In genomic region chr1:113669988-113670387, GRCh38 we compare ENCODE assay signal across 15 cellular contexts.
A peak's percentile ranks its signal among the peaks of the same experiment; 100 is the strongest.
DNase-seq lines count a peak whose midpoint lies in the region; ATAC-seq and TF ChIP-seq lines count a peak whose summit lies in the region.
"Had no signal": no experiment of that assay in that cellular context is flagged by ENCODE, and none has a peak within 500 bp of the region (broad histone marks: within the 10 kb centered on the region; RNA-seq: fewer than 3 reads in every experiment).

No MANE protein-coding gene starts in this region.

- intact Hi-C loops in activated CD8-positive, alpha-beta T cell treated with anti-CD3 and anti-CD28 coated beads for 36 hours (cut with micrococcal nuclease) = no loop called here
- intact Hi-C loops in head of caudate nucleus (cut with DNase I) = no loop called here

- H3K27me3 Mint-ChIP-seq in activated T-cell treated with anti-CD3 and anti-CD28 coated beads, Interleukin-2, amount 50 U/mL, for 72 hours (ENCODE audit: low read depth) = no peaks in the 10 kb centered on the region
- no peaks in the 10 kb centered on the region for H3K27me3 Mint-ChIP-seq in endodermal cell (ENCODE audit: insufficient read depth)
- peaks cover 1% of the 10 kb centered on the region for H3K27me3 Mint-ChIP-seq in activated CD8-positive, alpha-beta T cell treated with anti-CD3 and anti-CD28 coated beads for 36 hours

- H3K4me3 ChIP-seq in Loucy (ENCODE audit: low read length, poor library complexity, severe bottlenecking) (no peak overlapping the region), endodermal cell (ENCODE audit: low read length) (no peak overlapping the region), mesendoderm (ENCODE audit: low read length) (no peak overlapping the region)
- H3K4me3 ChIP-seq: BLaER1 treated with 17β-estradiol and CSF1 and Interleukin-3, amounts not matched to agents 10 nM and 100 nM had no signal

- no peak overlapping the region for H4K8ac ChIP-seq in mesendoderm (ENCODE audit: low read depth, low read length)

- H3K9ac ChIP-seq in Loucy (ENCODE audit: low read depth, low read length, poor library complexity, severe bottlenecking) (no peak overlapping the region), endodermal cell (ENCODE audit: extremely low read depth, low read length, poor library complexity, severe bottlenecking) (no peak overlapping the region), mesendoderm (ENCODE audit: low read length) (no peak overlapping the region)
- H3K9ac ChIP-seq: BLaER1 treated with 17β-estradiol and CSF1 and Interleukin-3, amounts not matched to agents 10 nM and 100 nM had no signal

- H3K4me1 ChIP-seq in Loucy (ENCODE audit: insufficient read depth, low read length, poor library complexity, severe bottlenecking) (no peaks in the 10 kb centered on the region), endodermal cell (ENCODE audit: control insufficient read depth, insufficient read depth, low read length) (no peaks in the 10 kb centered on the region), mesendoderm (ENCODE audit: control insufficient read depth, low read depth, low read length) (no peaks in the 10 kb centered on the region)

- H3K27me3 ChIP-seq in Loucy (ENCODE audit: insufficient read depth, low read length, poor library complexity, severe bottlenecking) = no peaks in the 10 kb centered on the region
- no peaks in the 10 kb centered on the region for H3K27me3 ChIP-seq in endodermal cell (ENCODE audit: control insufficient read depth, insufficient read depth, low read length, poor library complexity, severe bottlenecking)
- H3K27me3 ChIP-seq in mesendoderm (ENCODE audit: insufficient read depth, low read length, poor library complexity) = no peaks in the 10 kb centered on the region
- H3K27me3 ChIP-seq: BLaER1 treated with 17β-estradiol and CSF1 and Interleukin-3, amounts not matched to agents 10 nM and 100 nM had no signal

- CTCF ChIA-PET in HEK293T (lab: Yijun Ruan, JAX) = no interaction called here
- CTCF ChIA-PET in activated CD8-positive, alpha-beta T cell treated with anti-CD3 and anti-CD28 coated beads for 36 hours (lab: Charles Lee) = no interaction called here

- no peaks in the 10 kb centered on the region for H3K36me3 Mint-ChIP-seq in activated T-cell treated with anti-CD3 and anti-CD28 coated beads, Interleukin-2, amount 50 U/mL, for 72 hours (ENCODE audit: insufficient read depth in 2 of 2)
- peaks cover 29% of the 10 kb centered on the region for H3K36me3 Mint-ChIP-seq in endodermal cell (ENCODE audit: low read depth)
- no peaks in the 10 kb centered on the region for H3K36me3 Mint-ChIP-seq in activated CD8-positive, alpha-beta T cell treated with anti-CD3 and anti-CD28 coated beads for 36 hours (ENCODE audit: low read depth)
- H3K36me3 Mint-ChIP-seq: CD4-positive, CD25-positive, alpha-beta regulatory T cell had no signal

- WGBS in endodermal cell (ENCODE audit: insufficient coverage in 1 of 2, insufficient read length in 1 of 2), 2 experiments = 17 to 29% methylated on average over 1 of the region's 1 CpG
- no CpG with 5 or more reads among the region's 1 CpG for WGBS in mesendoderm (ENCODE audit: extremely low coverage, insufficient coverage, low lambda C conversion rate)

- H3K4ac ChIP-seq in mesendoderm (ENCODE audit: low read depth, low read length) = no peak overlapping the region

- H3F3A ChIP-seq in Loucy (ENCODE audit: low read depth) = no peaks in the 10 kb centered on the region

- TF ChIP-seq CTCF in Loucy (conservative IDR thresholded peaks at IDR 0.05; ENCODE audit: low read length) (peak; percentile 16; the same call in 1 of the 2 replicates), endodermal cell (conservative IDR thresholded peaks at IDR 0.05) (peak; percentile 48)
- no peak for TF ChIP-seq CTCF in activated CD8-positive, alpha-beta T cell treated with anti-CD3 and anti-CD28 coated beads for 36 hours (IDR thresholded peaks at IDR 0.05)

- DNase-seq in activated T-cell treated with anti-CD3 and anti-CD28 coated beads, Interleukin-2, amount 50 U/mL, for 72 hours = no peak
- DNase-seq in activated T-cell treated with anti-CD3 and anti-CD28 coated beads, Interleukin-2, amount 50 U/mL, for 1 hour = no peak
- peak; percentile 46 for DNase-seq in endodermal cell
- peak; percentile 27 for DNase-seq in mesendoderm
- no peak for DNase-seq in HEK293T (ENCODE audit: extremely low spot score)
- no peak for DNase-seq in activated CD8-positive, alpha-beta T cell treated with anti-CD3 and anti-CD28 coated beads for 36 hours
- DNase-seq in head of caudate nucleus = no peak
- DNase-seq: 8988T; AML-193; CD4-positive, CD25-positive, alpha-beta regulatory T cell; DMS79; EL; IMR-90 had no signal

- H2BK120ac ChIP-seq in mesendoderm (ENCODE audit: low read depth, low read length) = no peak overlapping the region

- no peaks in the 10 kb centered on the region for H3K79me1 ChIP-seq in mesendoderm (ENCODE audit: low read length)

- H2BK15ac ChIP-seq in mesendoderm (replicated peaks; ENCODE audit: low read depth) = no peak overlapping the region

- ATAC-seq in activated T-cell treated with anti-CD3 and anti-CD28 coated beads, Interleukin-2, amount 50 U/mL, for 72 hours (replicated peaks in 1 of 2) = no peak
- no peak for ATAC-seq in activated CD8-positive, alpha-beta T cell treated with anti-CD3 and anti-CD28 coated beads for 36 hours

- H3K27ac ChIP-seq in endodermal cell (ENCODE audit: low read depth, low read length) (no peak overlapping the region), mesendoderm (ENCODE audit: low read depth, low read length) (no peak overlapping the region)
- H3K27ac ChIP-seq: BLaER1 treated with 17β-estradiol and CSF1 and Interleukin-3, amounts not matched to agents 10 nM and 100 nM had no signal

- no peaks in the 10 kb centered on the region for H3K9me3 Mint-ChIP-seq in activated T-cell treated with anti-CD3 and anti-CD28 coated beads, Interleukin-2, amount 50 U/mL, for 72 hours
- no peaks in the 10 kb centered on the region for H3K9me3 Mint-ChIP-seq in endodermal cell
- no peaks in the 10 kb centered on the region for H3K9me3 Mint-ChIP-seq in activated CD8-positive, alpha-beta T cell treated with anti-CD3 and anti-CD28 coated beads for 36 hours

- no peak overlapping the region for H4K5ac ChIP-seq in mesendoderm (ENCODE audit: low read length)

- H3K4me2 ChIP-seq in Loucy (ENCODE audit: low read depth, low read length, poor library complexity, severe bottlenecking) (no peak overlapping the region), mesendoderm (ENCODE audit: low read length) (no peak overlapping the region)
- H3K4me2 ChIP-seq: BLaER1 treated with 17β-estradiol and CSF1 and Interleukin-3, amounts not matched to agents 10 nM and 100 nM had no signal

- no peaks in the 10 kb centered on the region; the same call in 1 of the 2 replicates for H3K36me3 ChIP-seq in Loucy (ENCODE audit: insufficient read depth, low read length)
- peaks cover 62% of the 10 kb centered on the region for H3K36me3 ChIP-seq in endodermal cell (ENCODE audit: control insufficient read depth, insufficient read depth, low read length)
- H3K36me3 ChIP-seq in mesendoderm (ENCODE audit: control insufficient read depth, insufficient read depth, low read length) = no peaks in the 10 kb centered on the region

- H3K18ac ChIP-seq in mesendoderm (ENCODE audit: low read length) = no peak overlapping the region

- POLR2A ChIA-PET in HEK293T (lab: Yijun Ruan, JAX) = no interaction called here
- POLR2A ChIA-PET in activated CD8-positive, alpha-beta T cell treated with anti-CD3 and anti-CD28 coated beads for 36 hours (lab: Charles Lee) = interaction anchor here (1.3 kb wide), 1 partner anchor 10 kb away, joined by 3 read pairs; no protein-coding TSS in a partner anchor

- H3K23ac ChIP-seq in mesendoderm (ENCODE audit: low read length) = no peak overlapping the region

- H2AFZ ChIP-seq in Loucy (ENCODE audit: low read length) = no peak overlapping the region

- H2BK5ac ChIP-seq in mesendoderm (ENCODE audit: low read length) = no peak overlapping the region

- H4K20me1 ChIP-seq in Loucy (ENCODE audit: insufficient read depth, low read length, poor library complexity, severe bottlenecking) = no peaks in the 10 kb centered on the region
- H4K20me1 ChIP-seq: BLaER1 treated with 17β-estradiol and CSF1 and Interleukin-3, amounts not matched to agents 10 nM and 100 nM had no signal

- H3K79me2 ChIP-seq in Loucy (ENCODE audit: insufficient read depth, low read length) (no peaks in the 10 kb centered on the region), mesendoderm (ENCODE audit: control insufficient read depth, insufficient read depth, low read length) (no peaks in the 10 kb centered on the region)

- H3K4me3 Mint-ChIP-seq in activated T-cell treated with anti-CD3 and anti-CD28 coated beads, Interleukin-2, amount 50 U/mL, for 72 hours = no peak overlapping the region
- H3K4me3 Mint-ChIP-seq in endodermal cell = no peak overlapping the region
- H3K4me3 Mint-ChIP-seq in activated CD8-positive, alpha-beta T cell treated with anti-CD3 and anti-CD28 coated beads for 36 hours = no peak overlapping the region
- H3K4me3 Mint-ChIP-seq: CD4-positive, CD25-positive, alpha-beta regulatory T cell had no signal

- no peak overlapping the region for H2AK5ac ChIP-seq in mesendoderm (ENCODE audit: low read length)

- H3K56ac ChIP-seq in mesendoderm (ENCODE audit: low read length) = no peak overlapping the region

- H3K9me3 ChIP-seq in Loucy (ENCODE audit: insufficient read depth, low read depth, low read length) (no peaks in the 10 kb centered on the region), endodermal cell (ENCODE audit: control insufficient read depth, low read length) (peaks cover 13% of the 10 kb centered on the region)

- peaks cover 6% of the 10 kb centered on the region for H3K4me1 Mint-ChIP-seq in activated T-cell treated with anti-CD3 and anti-CD28 coated beads, Interleukin-2, amount 50 U/mL, for 72 hours (ENCODE audit: low read depth)
- peaks cover 11% of the 10 kb centered on the region for H3K4me1 Mint-ChIP-seq in endodermal cell
- no peaks in the 10 kb centered on the region for H3K4me1 Mint-ChIP-seq in activated CD8-positive, alpha-beta T cell treated with anti-CD3 and anti-CD28 coated beads for 36 hours (ENCODE audit: low read depth)
- H3K4me1 Mint-ChIP-seq: CD4-positive, CD25-positive, alpha-beta regulatory T cell had no signal

- no peaks in the 10 kb centered on the region for H3K9me2 ChIP-seq in Loucy (replicated peaks; ENCODE audit: low read depth, low read length)

- H3K27ac Mint-ChIP-seq in activated T-cell treated with anti-CD3 and anti-CD28 coated beads, Interleukin-2, amount 50 U/mL, for 72 hours = peak overlapping the region; percentile 50
- no peak overlapping the region for H3K27ac Mint-ChIP-seq in endodermal cell
- H3K27ac Mint-ChIP-seq in activated CD8-positive, alpha-beta T cell treated with anti-CD3 and anti-CD28 coated beads for 36 hours = no peak overlapping the region
- H3K27ac Mint-ChIP-seq: CD4-positive, CD25-positive, alpha-beta regulatory T cell had no signal

TF ChIP-seq in HEK293T, 16 proteins besides CTCF, POLR2A, EP300 and RAD21 (continues in another document):
- TF ChIP-seq BHLHE40 (IDR thresholded peaks at IDR 0.05; ENCODE audit: borderline replicate concordance) = no peak
- TF ChIP-seq ARNT (IDR thresholded peaks at IDR 0.05) = no peak
- TF ChIP-seq SP1 (IDR thresholded peaks at IDR 0.05) = no peak
- TF ChIP-seq HDGF (IDR thresholded peaks at IDR 0.05; ENCODE audit: borderline replicate concordance) = no peak
- no peak for TF ChIP-seq ELF4 (IDR thresholded peaks at IDR 0.05)
- no peak for TF ChIP-seq ZNF384 (IDR thresholded peaks at IDR 0.05)
- no peak for TF ChIP-seq SUZ12 (IDR thresholded peaks at IDR 0.05)

Comparison
In these comparisons a context has a peak if more than half of its experiments do, and no peak if none do; other contexts are left out.
1. DNase-seq: peak in endodermal cell (single experiment) and mesendoderm (single experiment); none in activated T-cell treated with anti-CD3 and anti-CD28 coated beads, Interleukin-2, amount 50 U/mL, for 72 hours (0 of 2), activated T-cell treated with anti-CD3 and anti-CD28 coated beads, Interleukin-2, amount 50 U/mL, for 1 hour (single experiment), HEK293T (single experiment), activated CD8-positive, alpha-beta T cell treated with anti-CD3 and anti-CD28 coated beads for 36 hours (single experiment) and head of caudate nucleus (0 of 42).